ENCODE assay signal across 8 cellular contexts in genomic region chr6:113857565-113858066, GRCh38. TPM values are rescaled to one million over a fixed set of nuclear protein-coding genes. Genes with fewer than 3 reads are reported as not detected.
DNase-seq lines count a peak whose midpoint lies in the region; ATAC-seq lines count a peak whose summit lies in the region.

No MANE protein-coding gene starts in this region.

- DNase-seq in DMS 273 (lab: John Stamatoyannopoulos, UW; ENCODE audit: unreplicated experiment) = peak; percentile 63
- DNase-seq in DMS 273 treated with DMSO at 0.1 percent for 48 hours (lab: John Stamatoyannopoulos, UW) = no peak
- peak; percentile 58 for DNase-seq in NCI-H2029 (lab: John Stamatoyannopoulos, UW)
- peak; percentile 63 for DNase-seq in ecto neural progenitor cell (ENCODE audit: low spot score)

- peak overlapping the region; percentile 90 for H3K4me3 ChIP-seq in mononuclear cell (ENCODE audit: low read length)

- peaks cover 41% of the 10 kb centered on the region for H3K4me1 ChIP-seq in mononuclear cell (ENCODE audit: insufficient read depth, low read length)

- H3K9me3 ChIP-seq in mononuclear cell (ENCODE audit: low read depth, low read length) = no peaks in the 10 kb centered on the region

- ATAC-seq in GM21526 (IDR thresholded peaks at IDR 0.05; ENCODE audit: low FRiP score, unreplicated experiment) = no peak
- no peak for ATAC-seq in HG02642 (IDR thresholded peaks at IDR 0.05; ENCODE audit: poor library complexity, unreplicated experiment)
- ATAC-seq in HG03039 (IDR thresholded peaks at IDR 0.05; ENCODE audit: unreplicated experiment) = no peak

- peaks cover 38% of the 10 kb centered on the region for H3K27me3 ChIP-seq in mononuclear cell (ENCODE audit: insufficient read depth, low read length)

RNA-seq across cellular contexts. Expression of gene MARCKS, which starts 0.5 kb away (rescaled TPM):
- 48.4 TPM for total RNA-seq in mononuclear cell
